Comparison of ENCODE assay signal across 20 cellular contexts in genomic region chr4:123972031-123972430, GRCh38.
"Had no signal": no experiment of that assay in that cellular context is flagged by ENCODE, and none has a peak within 500 bp of the region (broad histone marks: within the 10 kb centered on the region; RNA-seq: fewer than 3 reads in every experiment).

No MANE protein-coding gene starts in this region.

- H3K4me1 ChIP-seq: left lung had no signal

- H3K9me3 ChIP-seq: esophagus muscularis mucosa, gastrocnemius medialis, left lung, lower lobe of right lung, mucosa of descending colon had no signal

- H3K27me3 ChIP-seq: dorsolateral prefrontal cortex, esophagus muscularis mucosa, gastrocnemius medialis, heart right ventricle, left lung had no signal

- H3K36me3 ChIP-seq: esophagus muscularis mucosa, gastrocnemius medialis, heart right ventricle, left lung, lower lobe of right lung had no signal

- H3K27ac ChIP-seq: coronary artery, dorsolateral prefrontal cortex, esophagus muscularis mucosa, gastrocnemius medialis, heart right ventricle, left lung, lower lobe of right lung had no signal

- H3K4me3 ChIP-seq: coronary artery, dorsolateral prefrontal cortex, esophagus muscularis mucosa, gastrocnemius medialis, heart right ventricle, left lung, lower lobe of right lung, mucosa of descending colon had no signal

- DNase-seq: dermis blood vessel endothelial cell; dorsolateral prefrontal cortex; effector CD4-positive, alpha-beta T cell; effector memory CD4-positive, alpha-beta T cell; foreskin fibroblast; foreskin melanocyte; gastrocnemius medialis; glutamatergic neuron; head of caudate nucleus; heart right ventricle; hippocampal formation; left cardiac atrium; left lung; left ventricle myocardium superior; lower lobe of right lung; mesenchymal stem cell; mucosa of descending colon; naive B cell had no signal
